Comparison of ENCODE assay signal across 22 cellular contexts in genomic region chr4:171025323-171025722, GRCh38.
DNase-seq lines count a peak whose midpoint lies in the region; ATAC-seq and TF ChIP-seq lines count a peak whose summit lies in the region.
"Had no signal": no experiment of that assay in that cellular context is flagged by ENCODE, and none has a peak within 500 bp of the region (broad histone marks: within the 10 kb centered on the region; RNA-seq: fewer than 3 reads in every experiment).

No MANE protein-coding gene starts in this region.

- POLR2A ChIA-PET in WTC11 (lab: Charles Lee), result no interaction called here

- CTCF ChIA-PET in WTC11 (lab: Charles Lee), result interaction anchor here (1.3 to 2.1 kb wide), 2 partner anchors 9 to 34 kb away, joined by 4 to 6 read pairs; no protein-coding TSS in a partner anchor

- DNase-seq in MV-4-11 (lab: John Stamatoyannopoulos, UW), result peak; percentile 59
- DNase-seq in WTC11 (ENCODE audit: low spot score), result no peak
- no peak for DNase-seq in glomerular visceral epithelial cell (ENCODE audit: extremely low spot score)
- no peak for DNase-seq in HT-29 (ENCODE audit: low spot score)
- no peak for DNase-seq in kidney glomerular epithelial cell (lab: John Stamatoyannopoulos, UW)
- DNase-seq: activated CD4-positive, alpha-beta T cell treated with anti-CD3 and anti-CD28 coated beads, Interleukin-2, amount 50 U/mL, for 48 hours; activated naive CD4-positive, alpha-beta T cell treated with anti-CD3 and anti-CD28 coated beads for 36 hours; amygdala; Calu3; HCEC 1CT; islet precursor cell; left ventricle myocardium superior; NCI-H2081 treated with DMSO at 0.1 percent for 48 hours; NCI-H345; psoas muscle; sigmoid colon; stimulated activated CD4-positive, alpha-beta T cell treated with anti-CD3 and anti-CD28 coated beads, Interleukin-4, amount 100 ng/mL, for 4 hours had no signal

- H3K36me3 Mint-ChIP-seq in WTC11, result peaks cover 15% of the 10 kb centered on the region
- H3K36me3 Mint-ChIP-seq: stimulated activated memory B cell treated with anti-CD40 and anti-IgM and Interleukin-4, amounts not matched to agents 10 μg/mL and 1 μg/mL and 100 μg/mL, for 72 hours had no signal

- peaks cover 15% of the 10 kb centered on the region for H3K9me3 Mint-ChIP-seq in WTC11
- H3K9me3 Mint-ChIP-seq: activated T-helper 1 cell treated with anti-CD3 and anti-CD28 coated beads, Interleukin-12 subunit alpha, Interleukin-12 subunit beta, Interleukin-2, Interleukin-4 antibody, amounts not matched to agents 30 ng/mL and 10 ng/mL and 1 ng/mL, durations not matched to agents 14 hours and 24 hours and 36 hours had no signal

- H3K27ac Mint-ChIP-seq in WTC11, result 0 out of 2 replicates have a peak overlapping the region, but pooled peaks have one; percentile 41
- H3K27ac Mint-ChIP-seq: activated naive CD4-positive, alpha-beta T cell treated with anti-CD3 and anti-CD28 coated beads for 36 hours; activated T-helper 1 cell treated with anti-CD3 and anti-CD28 coated beads, Interleukin-12 subunit alpha, Interleukin-12 subunit beta, Interleukin-2, Interleukin-4 antibody, amounts not matched to agents 30 ng/mL and 10 ng/mL and 1 ng/mL, durations not matched to agents 14 hours and 24 hours and 36 hours; stimulated activated memory B cell treated with anti-CD40 and anti-IgM and Interleukin-4, amounts not matched to agents 10 μg/mL and 1 μg/mL and 100 μg/mL, for 72 hours had no signal

- no peak for TF ChIP-seq CTCF in WTC11 (IDR thresholded peaks at IDR 0.05)

- ATAC-seq in GM18502 (IDR thresholded peaks at IDR 0.05; ENCODE audit: poor library complexity, unreplicated experiment), result peak; percentile 38
- ATAC-seq in HG03175 (IDR thresholded peaks at IDR 0.05; ENCODE audit: unreplicated experiment), result peak; percentile 8
- no peak for ATAC-seq in WTC11
- ATAC-seq: activated CD4-positive, CD25-positive, alpha-beta regulatory T cell treated with anti-CD3 and anti-CD28 coated beads, Interleukin-2, amount 50 U/mL, for 24 hours; left ventricle myocardium superior; psoas muscle had no signal

- H3K4me1 Mint-ChIP-seq in WTC11, result peaks cover 57% of the 10 kb centered on the region
- H3K4me1 Mint-ChIP-seq: stimulated activated memory B cell treated with anti-CD40 and anti-IgM and Interleukin-4, amounts not matched to agents 10 μg/mL and 1 μg/mL and 100 μg/mL, for 72 hours had no signal

- no peaks in the 10 kb centered on the region for H3K27me3 Mint-ChIP-seq in WTC11 (ENCODE audit: low read depth)
- H3K27me3 Mint-ChIP-seq: stimulated activated memory B cell treated with anti-CD40 and anti-IgM and Interleukin-4, amounts not matched to agents 10 μg/mL and 1 μg/mL and 100 μg/mL, for 72 hours had no signal

- H3K4me3 Mint-ChIP-seq in WTC11, result no peak overlapping the region
- H3K4me3 Mint-ChIP-seq: activated naive CD4-positive, alpha-beta T cell treated with anti-CD3 and anti-CD28 coated beads for 36 hours; activated T-helper 1 cell treated with anti-CD3 and anti-CD28 coated beads, Interleukin-12 subunit alpha, Interleukin-12 subunit beta, Interleukin-2, Interleukin-4 antibody, amounts not matched to agents 30 ng/mL and 10 ng/mL and 1 ng/mL, durations not matched to agents 14 hours and 24 hours and 36 hours; stimulated activated memory B cell treated with anti-CD40 and anti-IgM and Interleukin-4, amounts not matched to agents 10 μg/mL and 1 μg/mL and 100 μg/mL, for 72 hours had no signal

TF ChIP-seq in WTC11, 78 proteins besides CTCF, POLR2A, EP300 and RAD21:
- TF ChIP-seq ESRRA (CRISPR knock-in tag; IDR thresholded peaks at IDR 0.05; ENCODE audit: borderline replicate concordance), result no peak
- no peak for TF ChIP-seq ZNF423 (CRISPR knock-in tag; IDR thresholded peaks at IDR 0.05)
- no peak for TF ChIP-seq ATF1 (CRISPR knock-in tag; IDR thresholded peaks at IDR 0.05)
- TF ChIP-seq MXD4 (CRISPR knock-in tag; IDR thresholded peaks at IDR 0.05; ENCODE audit: borderline replicate concordance), result no peak
- TF ChIP-seq RELA (CRISPR knock-in tag; IDR thresholded peaks at IDR 0.05; ENCODE audit: borderline replicate concordance), result no peak
- TF ChIP-seq PRRX2 (CRISPR knock-in tag; IDR thresholded peaks at IDR 0.05), result no peak
- no peak for TF ChIP-seq NFATC4 (CRISPR knock-in tag; IDR thresholded peaks at IDR 0.05)
- no peak for TF ChIP-seq FOXP4 (CRISPR knock-in tag; IDR thresholded peaks at IDR 0.05)
- TF ChIP-seq MYBL2 (CRISPR knock-in tag; IDR thresholded peaks at IDR 0.05), result no peak
- no peak for TF ChIP-seq GABPB1 (CRISPR knock-in tag; IDR thresholded peaks at IDR 0.05)
- no peak for TF ChIP-seq ZNF263 (CRISPR knock-in tag; IDR thresholded peaks at IDR 0.05; ENCODE audit: low read depth)
- TF ChIP-seq MLX (CRISPR knock-in tag; IDR thresholded peaks at IDR 0.05), result no peak
- no peak for TF ChIP-seq EMX1 (CRISPR knock-in tag; IDR thresholded peaks at IDR 0.05)
- no peak for TF ChIP-seq PREB (CRISPR knock-in tag; IDR thresholded peaks at IDR 0.05; ENCODE audit: borderline replicate concordance)
- no peak for TF ChIP-seq STAT6 (CRISPR knock-in tag; conservative IDR thresholded peaks at IDR 0.05; ENCODE audit: low read depth)
